Comparison of ENCODE assay signal across 34 cellular contexts in the genomic region with DNA sequence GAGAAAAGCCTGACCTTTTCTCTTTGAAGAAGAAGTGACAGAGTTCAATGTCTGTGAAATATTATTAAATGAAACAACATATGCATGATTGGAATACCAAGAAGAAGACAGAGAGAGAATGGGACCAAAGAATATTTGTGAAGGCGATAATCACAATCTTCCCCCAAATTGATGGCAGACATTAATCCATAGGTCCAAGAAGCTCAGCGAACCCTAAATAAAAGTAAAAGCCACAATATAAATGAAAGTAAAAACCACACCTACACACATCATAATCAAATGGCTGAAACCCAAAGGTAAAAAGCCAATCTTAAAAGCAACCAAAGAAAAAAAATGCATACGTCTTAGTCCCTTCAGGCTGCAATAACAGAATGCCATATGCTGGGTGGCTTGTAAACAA.
"Had no signal": no experiment of that assay in that cellular context is flagged by ENCODE, and none has a peak within 500 bp of the region (broad histone marks: within the 10 kb centered on the region; RNA-seq: fewer than 3 reads in every experiment).

No MANE protein-coding gene starts in this region.

- H3K4me3 ChIP-seq: MG63 had no signal

- H3K36me3 ChIP-seq: MG63 had no signal

- DNase-seq: Karpas-422, Kasumi-1, MG63, MM.1S, MV-4-11, NCI-H1048, NCI-H1092, NCI-H1092 treated with DMSO at 0.1 percent for 48 hours, NCI-H1105, NCI-H1105 treated with DMSO at 0.1 percent for 48 hours, NCI-H1417, NCI-H1417 treated with DMSO at 0.1 percent for 48 hours, NCI-H1436, NCI-H1436 treated with DMSO at 0.1 percent for 48 hours, NCI-H146, NCI-H1694, NCI-H1694 treated with DMSO at 0.1 percent for 48 hours, NCI-H187, NCI-H187 treated with DMSO at 0.1 percent for 48 hours, NCI-H1930, NCI-H2029, NCI-H2029 treated with DMSO at 0.1 percent for 48 hours, NCI-H2081, NCI-H2081 treated with DMSO at 0.1 percent for 48 hours, NCI-H2107, NCI-H2171, NCI-H2171 treated with DMSO at 0.1 percent for 48 hours, NCI-H2227 treated with DMSO at 0.1 percent for 48 hours, NCI-H226, NCI-H345, NCI-H446, NCI-H446 treated with DMSO at 0.1 percent for 48 hours, NCI-H510A, NCI-H510A treated with DMSO at 0.1 percent for 48 hours had no signal
